Comparison of ENCODE assay signal across 8 cellular contexts in genomic region chr5:143594913-143595818, GRCh38.
A peak's percentile ranks its signal among the peaks of the same experiment; 100 is the strongest.
DNase-seq lines count a peak whose midpoint lies in the region; ATAC-seq and TF ChIP-seq lines count a peak whose summit lies in the region.

No MANE protein-coding gene starts in this region.

- H4K8ac ChIP-seq in IMR-90 (ENCODE audit: low read depth in 2 of 2, low read length in 2 of 2), result peak overlapping the region in 1 of 2 experiments; percentile 54; a peak in 2 of 4 replicates

- 0 out of 2 replicates have a peak overlapping the region, but pooled peaks have one; percentile 1 for H3K23ac ChIP-seq in IMR-90 (ENCODE audit: low read depth, low read length)

- H3K27ac Mint-ChIP-seq in WTC11, result peak overlapping the region; percentile 3; the same call in 1 of the 2 replicates
- H3K27ac Mint-ChIP-seq in activated CD8-positive, alpha-beta T cell treated with anti-CD3 and anti-CD28 coated beads for 36 hours, result no peak overlapping the region
- no peak overlapping the region for H3K27ac Mint-ChIP-seq in stimulated activated memory B cell treated with anti-CD40 and anti-IgM and Interleukin-4, amounts not matched to agents 10 μg/mL and 1 μg/mL and 100 μg/mL, for 72 hours

- H3K9me1 ChIP-seq in IMR-90 (ENCODE audit: insufficient read depth, low read length), result peaks cover 7% of the 10 kb centered on the region; the same call in 1 of the 2 replicates

- TF ChIP-seq CTCF in IMR-90 (conservative IDR thresholded peaks at IDR 0.05; ENCODE audit: low read depth, low read length) (no peak), WTC11 (IDR thresholded peaks at IDR 0.05) (no peak), liver (IDR thresholded peaks at IDR 0.05; ENCODE audit: low read depth, low read length, missing input control) (no peak)
- TF ChIP-seq CTCF in activated CD8-positive, alpha-beta T cell treated with anti-CD3 and anti-CD28 coated beads for 36 hours (IDR thresholded peaks at IDR 0.05), result no peak

- H3K14ac ChIP-seq in IMR-90 (replicated peaks; ENCODE audit: low read depth, low read length), result no peak overlapping the region; the same call in 1 of the 2 replicates

- H2AFZ ChIP-seq in IMR-90 (replicated peaks; ENCODE audit: low read length, poor library complexity), result no peak overlapping the region

- no CpG with 5 or more reads among the region's 6 CpGs for WGBS in IMR-90 (ENCODE audit: extremely low coverage in 2 of 2, insufficient read length in 1 of 2), 2 experiments
- WGBS in liver, result 30% methylated on average over 6 of the region's 6 CpGs

- H3K56ac ChIP-seq in IMR-90 (ENCODE audit: extremely low read depth, insufficient read depth, low read length), result no peak overlapping the region

- peaks cover 20% of the 10 kb centered on the region for H3K4me1 Mint-ChIP-seq in WTC11
- H3K4me1 Mint-ChIP-seq in activated CD8-positive, alpha-beta T cell treated with anti-CD3 and anti-CD28 coated beads for 36 hours (ENCODE audit: low read depth), result peaks cover 8% of the 10 kb centered on the region
- H3K4me1 Mint-ChIP-seq in stimulated activated memory B cell treated with anti-CD40 and anti-IgM and Interleukin-4, amounts not matched to agents 10 μg/mL and 1 μg/mL and 100 μg/mL, for 72 hours, result peaks cover 27% of the 10 kb centered on the region

- no peak overlapping the region for H2AK9ac ChIP-seq in IMR-90 (replicated peaks; ENCODE audit: low read depth, low read length, poor library complexity)

- peak overlapping the region; percentile 33; the same call in 1 of the 2 replicates for H2BK120ac ChIP-seq in IMR-90 (ENCODE audit: low read depth, low read length)

- no peak overlapping the region for H3K4me3 Mint-ChIP-seq in WTC11
- H3K4me3 Mint-ChIP-seq in activated CD8-positive, alpha-beta T cell treated with anti-CD3 and anti-CD28 coated beads for 36 hours, result no peak overlapping the region
- H3K4me3 Mint-ChIP-seq in stimulated activated memory B cell treated with anti-CD40 and anti-IgM and Interleukin-4, amounts not matched to agents 10 μg/mL and 1 μg/mL and 100 μg/mL, for 72 hours, result no peak overlapping the region

- peak overlapping the region; percentile 37; the same call in 1 of the 2 replicates for H3K4me2 ChIP-seq in IMR-90 (ENCODE audit: low read depth, low read length)

- no peak overlapping the region for H3K4me3 ChIP-seq in IMR-90 (ENCODE audit: insufficient read depth, low read depth, low read length)
- no peak overlapping the region for H3K4me3 ChIP-seq in liver (ENCODE audit: low read depth in 1 of 3, low read length in 3 of 3)

- TF ChIP-seq POLR2A in IMR-90 (IDR thresholded peaks at IDR 0.05; ENCODE audit: low read depth, low read length), result no peak

- H4K91ac ChIP-seq in IMR-90 (ENCODE audit: insufficient read depth, low read depth, low read length), result no peak overlapping the region

- no peaks in the 10 kb centered on the region for H4K20me1 ChIP-seq in IMR-90 (ENCODE audit: insufficient read depth, low read length)

- H3K36me3 ChIP-seq in IMR-90 (ENCODE audit: control insufficient read depth, insufficient read depth, low read length) (no peaks in the 10 kb centered on the region), liver (ENCODE audit: control insufficient read depth in 4 of 4, insufficient read depth in 3 of 4, low read depth in 1 of 4, low read length in 3 of 4) (no peaks in the 10 kb centered on the region)

- H3K27ac ChIP-seq in IMR-90 (ENCODE audit: insufficient read depth, low read length), result no peak overlapping the region
- peak overlapping the region; percentile 23 to 48 for H3K27ac ChIP-seq in liver (ENCODE audit: low read depth in 1 of 2, low read length in 2 of 2)

- DNase-seq in EL (peak; percentile 42), IMR-90 (peak; percentile 27), WTC11 (ENCODE audit: low spot score) (no peak), hypothalamus (lab: John Stamatoyannopoulos, UW) (no peak), RPMI8226 (no peak)
- DNase-seq in activated CD8-positive, alpha-beta T cell treated with anti-CD3 and anti-CD28 coated beads for 36 hours, result no peak

- no peaks in the 10 kb centered on the region for H3K79me1 ChIP-seq in IMR-90 (ENCODE audit: low read depth in 1 of 2, low read length in 2 of 2)

- H3K18ac ChIP-seq in IMR-90 (ENCODE audit: low read depth, low read length), result peak overlapping the region; percentile 82; the same call in 1 of the 2 replicates

- H3K27me3 ChIP-seq in IMR-90 (ENCODE audit: control insufficient read depth, insufficient read depth, low read length), result no peaks in the 10 kb centered on the region
- H3K27me3 ChIP-seq in liver (ENCODE audit: control insufficient read depth in 4 of 4, insufficient read depth in 4 of 4, low read length in 3 of 4), result no peaks in the 10 kb centered on the region

- H3K4ac ChIP-seq in IMR-90 (ENCODE audit: low read depth, low read length), result 0 out of 2 replicates have a peak overlapping the region, but pooled peaks have one; percentile 30

- no peak overlapping the region for H2BK20ac ChIP-seq in IMR-90 (ENCODE audit: low read depth, low read length)

- H2BK15ac ChIP-seq in IMR-90 (ENCODE audit: low read depth, low read length), result peak overlapping the region; percentile 35; the same call in 1 of the 3 replicates

- peaks cover 6% of the 10 kb centered on the region for H3K9me3 Mint-ChIP-seq in WTC11
- peaks cover 3% of the 10 kb centered on the region for H3K9me3 Mint-ChIP-seq in activated CD8-positive, alpha-beta T cell treated with anti-CD3 and anti-CD28 coated beads for 36 hours
- H3K9me3 Mint-ChIP-seq in stimulated activated memory B cell treated with anti-CD40 and anti-IgM and Interleukin-4, amounts not matched to agents 10 μg/mL and 1 μg/mL and 100 μg/mL, for 72 hours, result no peaks in the 10 kb centered on the region

- no peaks in the 10 kb centered on the region for H3K27me3 Mint-ChIP-seq in WTC11 (ENCODE audit: low read depth)
- no peaks in the 10 kb centered on the region for H3K27me3 Mint-ChIP-seq in activated CD8-positive, alpha-beta T cell treated with anti-CD3 and anti-CD28 coated beads for 36 hours
- H3K27me3 Mint-ChIP-seq in stimulated activated memory B cell treated with anti-CD40 and anti-IgM and Interleukin-4, amounts not matched to agents 10 μg/mL and 1 μg/mL and 100 μg/mL, for 72 hours, result no peaks in the 10 kb centered on the region

- CTCF ChIA-PET in IMR-90 (lab: Yijun Ruan, JAX), result no interaction called here
- CTCF ChIA-PET in WTC11 (lab: Charles Lee), result no interaction called here
- CTCF ChIA-PET in activated CD8-positive, alpha-beta T cell treated with anti-CD3 and anti-CD28 coated beads for 36 hours (lab: Charles Lee), result no interaction called here

- POLR2A ChIA-PET in IMR-90 (lab: Charles Lee; ENCODE audit: unreplicated experiment) (no interaction called here), WTC11 (lab: Charles Lee) (no interaction called here)
- POLR2A ChIA-PET in activated CD8-positive, alpha-beta T cell treated with anti-CD3 and anti-CD28 coated beads for 36 hours (lab: Charles Lee), result no interaction called here

- H2BK5ac ChIP-seq in IMR-90 (ENCODE audit: low read depth, low read length, poor library complexity, severe bottlenecking), result peak overlapping the region; percentile 25

- H3K9ac ChIP-seq in IMR-90 (ENCODE audit: low read depth, low read length) (no peak overlapping the region), liver (ENCODE audit: low read depth in 1 of 2, low read length in 2 of 2) (no peak overlapping the region)

- peaks cover 13% of the 10 kb centered on the region for H3K4me1 ChIP-seq in IMR-90 (ENCODE audit: control insufficient read depth, insufficient read depth, low read length)
- H3K4me1 ChIP-seq in liver (ENCODE audit: control insufficient read depth in 4 of 4, insufficient read depth in 4 of 4, low read length in 3 of 4), result peaks cover 5 to 19% (median 10%) of the 10 kb centered on the region in 4 donors

- intact Hi-C loops in IMR-90 (cut with micrococcal nuclease), result loop anchor here (1.0 kb wide), 1 partner anchor 38 kb away; no protein-coding TSS in a partner anchor
- intact Hi-C loops in activated CD8-positive, alpha-beta T cell treated with anti-CD3 and anti-CD28 coated beads for 36 hours (cut with micrococcal nuclease), result no loop called here

- BruUV-seq in IMR-90 (replicated peaks; lab: Mats Ljungman, UMichigan), result no TSS peak

- dilution Hi-C loops in IMR-90 (cut with HindIII; ENCODE audit: low sequenced_read_pairs, unreplicated experiment), result no loop called here

- TF ChIP-seq RAD21 in IMR-90 (IDR thresholded peaks at IDR 0.05; ENCODE audit: low read length) (no peak), liver (IDR thresholded peaks at IDR 0.05) (peak in 1 of 2 donors; percentile 8)

- peak overlapping the region; percentile 18; the same call in 1 of the 2 replicates for H2AK5ac ChIP-seq in IMR-90 (ENCODE audit: low read depth, low read length)

- H4K5ac ChIP-seq in IMR-90 (ENCODE audit: low read depth, low read length), result peak overlapping the region; percentile 51; the same call in 1 of the 2 replicates

- no peaks in the 10 kb centered on the region for H3K36me3 Mint-ChIP-seq in WTC11
- H3K36me3 Mint-ChIP-seq in activated CD8-positive, alpha-beta T cell treated with anti-CD3 and anti-CD28 coated beads for 36 hours (ENCODE audit: low read depth), result no peaks in the 10 kb centered on the region
- H3K36me3 Mint-ChIP-seq in stimulated activated memory B cell treated with anti-CD40 and anti-IgM and Interleukin-4, amounts not matched to agents 10 μg/mL and 1 μg/mL and 100 μg/mL, for 72 hours, result no peaks in the 10 kb centered on the region

- H3K9me3 ChIP-seq in IMR-90 (ENCODE audit: control insufficient read depth, insufficient read depth, low read length) (no peaks in the 10 kb centered on the region), liver (ENCODE audit: control insufficient read depth in 4 of 4, low read length in 3 of 4) (no peaks in the 10 kb centered on the region)

- in situ Hi-C loops in IMR-90 (cut with MboI; ENCODE audit: low sequenced_read_pairs), result no loop called here

- ATAC-seq in IMR-90 (ENCODE audit: low read depth), result peak; percentile 46
- ATAC-seq in WTC11, result no peak
- ATAC-seq in activated CD8-positive, alpha-beta T cell treated with anti-CD3 and anti-CD28 coated beads for 36 hours, result no peak
- no peak for ATAC-seq in stimulated activated memory B cell treated with anti-CD40 and anti-IgM and Interleukin-4, amounts not matched to agents 10 μg/mL and 1 μg/mL and 100 μg/mL, for 72 hours

TF ChIP-seq in WTC11, 78 proteins besides CTCF, POLR2A, EP300 and RAD21:
- TF ChIP-seq ZNF671 (CRISPR knock-in tag; IDR thresholded peaks at IDR 0.05), result no peak
- TF ChIP-seq GABPB1 (CRISPR knock-in tag; IDR thresholded peaks at IDR 0.05), result peak; percentile 45; the same call in 1 of the 2 replicates
TF ChIP-seq in WTC11: peak in this region for 1.

TF ChIP-seq in liver, 16 proteins besides CTCF, POLR2A, EP300 and RAD21 (continues in another document):
- TF ChIP-seq EGR1 (IDR thresholded peaks at IDR 0.05; ENCODE audit: low read depth in 2 of 2) (no peak), SP1 (IDR thresholded peaks at IDR 0.05) (no peak), ATF3 (IDR thresholded peaks at IDR 0.05) (no peak)

Comparison
In these comparisons a context has a peak if more than half of its experiments do, and no peak if none do; other contexts are left out.
1. DNase-seq: peak in EL (single experiment) and IMR-90 (single experiment); none in WTC11 (single experiment), activated CD8-positive, alpha-beta T cell treated with anti-CD3 and anti-CD28 coated beads for 36 hours (single experiment), hypothalamus (0 of 51) and RPMI8226 (single experiment).